35 cellular contexts compared by ENCODE assay signal in genomic region chr16:31501226-31501965, GRCh38. TPM values are rescaled to one million over a fixed set of nuclear protein-coding genes. Genes with fewer than 3 reads are reported as not detected.
"Had no signal": no experiment of that assay in that cellular context is flagged by ENCODE, and none has a peak within 500 bp of the region (broad histone marks: within the 10 kb centered on the region; RNA-seq: fewer than 3 reads in every experiment).

No MANE protein-coding gene starts in this region.

- H3K27ac Mint-ChIP-seq: activated CD4-positive, alpha-beta T cell treated with anti-CD3 and anti-CD28 coated beads for 36 hours; activated CD8-positive, alpha-beta memory T cell treated with anti-CD3 and anti-CD28 coated beads, Interleukin-2, amount 10 ng/mL, durations not matched to agents 7 days and 5 days; activated CD8-positive, alpha-beta T cell treated with anti-CD3 and anti-CD28 coated beads, Interleukin-2, amount 10 ng/mL, durations not matched to agents 7 days and 5 days; activated naive CD4-positive, alpha-beta T cell treated with anti-CD3 and anti-CD28 coated beads, Interleukin-2, amount 50 U/mL, for 24 hours; activated naive CD8-positive, alpha-beta T cell treated with anti-CD3 and anti-CD28 coated beads, Interleukin-2, amount 50 U/mL, for 24 hours; activated T-helper 2 cell treated with anti-CD3 and anti-CD28 coated beads, Interferon-gamma antibody, Interleukin-2, Interleukin-4, amounts not matched to agents 10 μg/mL and 5 μg/mL and 100 μg/mL, durations not matched to agents 14 hours and 24 hours and 36 hours; T-helper 2 cell treated with Interferon-gamma antibody and Interleukin-4, amounts not matched to agents 5 μg/mL and 100 μg/mL, for 36 hours had no signal

- H3K4me1 ChIP-seq: colonic mucosa had no signal

- H3K27me3 Mint-ChIP-seq: activated CD4-positive, alpha-beta T cell treated with anti-CD3 and anti-CD28 coated beads for 36 hours; activated CD8-positive, alpha-beta memory T cell treated with anti-CD3 and anti-CD28 coated beads, Interleukin-2, amount 10 ng/mL, durations not matched to agents 7 days and 5 days; activated naive CD4-positive, alpha-beta T cell treated with anti-CD3 and anti-CD28 coated beads, Interleukin-2, amount 50 U/mL, for 24 hours; activated naive CD8-positive, alpha-beta T cell treated with anti-CD3 and anti-CD28 coated beads, Interleukin-2, amount 50 U/mL, for 24 hours had no signal

- H3K27ac ChIP-seq: body of pancreas, colonic mucosa, epithelial cell of prostate, esophagus squamous epithelium, left ventricle myocardium inferior, pancreas, psoas muscle, spleen, tibial nerve had no signal

- H3K4me3 ChIP-seq: body of pancreas, colonic mucosa, esophagus squamous epithelium, heart right ventricle, left ventricle myocardium inferior, mucosa of descending colon, pancreas, psoas muscle, spleen, tibial nerve had no signal

- H3K36me3 ChIP-seq: colonic mucosa had no signal

- DNase-seq: activated CD4-positive, alpha-beta T cell treated with anti-CD3 and anti-CD28 coated beads for 36 hours; activated CD4-positive, CD25-positive, alpha-beta regulatory T cell; activated CD8-positive, alpha-beta memory T cell treated with anti-CD3 and anti-CD28 coated beads, Interleukin-2, amount 10 ng/mL, durations not matched to agents 7 days and 5 days; activated CD8-positive, alpha-beta T cell treated with anti-CD3 and anti-CD28 coated beads, Interleukin-2, amount 10 ng/mL, durations not matched to agents 7 days and 5 days; activated naive CD8-positive, alpha-beta T cell treated with anti-CD3 and anti-CD28 coated beads, Interleukin-2, amount 50 U/mL, for 24 hours; activated T-cell treated with anti-CD3 and anti-CD28 coated beads, Interleukin-2, amount 50 U/mL, for 48 hours; body of pancreas; cerebellar nuclear complex; colonic mucosa; effector CD8-positive, alpha-beta T cell; esophagus squamous epithelium; foreskin melanocyte; heart right ventricle; left ventricle myocardium inferior; mucosa of descending colon; nucleus accumbens; pancreas; psoas muscle; spleen; stimulated activated naive CD4-positive, alpha-beta T cell; T-helper 1 cell had no signal

- H3K9me3 ChIP-seq: body of pancreas, colonic mucosa, esophagus squamous epithelium, heart right ventricle, left ventricle myocardium inferior, mucosa of descending colon, pancreas, psoas muscle, spleen, tibial nerve had no signal

- FAIRE-seq: endometrium, islet of Langerhans, pancreas had no signal

- H3K27me3 ChIP-seq: body of pancreas, colonic mucosa, esophagus squamous epithelium, heart right ventricle, pancreas, spleen, tibial nerve had no signal

- ATAC-seq: activated CD4-positive, alpha-beta T cell treated with anti-CD3 and anti-CD28 coated beads for 36 hours; activated CD8-positive, alpha-beta memory T cell treated with anti-CD3 and anti-CD28 coated beads, Interleukin-2, amount 10 ng/mL, durations not matched to agents 7 days and 5 days; activated CD8-positive, alpha-beta T cell treated with anti-CD3 and anti-CD28 coated beads, Interleukin-2, amount 10 ng/mL, durations not matched to agents 7 days and 5 days; activated naive CD8-positive, alpha-beta T cell treated with anti-CD3 and anti-CD28 coated beads, Interleukin-2, amount 50 U/mL, for 24 hours; body of pancreas; mucosa of descending colon; pancreas; psoas muscle had no signal

- H3K9me3 Mint-ChIP-seq: activated naive CD4-positive, alpha-beta T cell treated with anti-CD3 and anti-CD28 coated beads, Interleukin-2, amount 50 U/mL, for 24 hours; activated naive CD8-positive, alpha-beta T cell treated with anti-CD3 and anti-CD28 coated beads, Interleukin-2, amount 50 U/mL, for 24 hours; activated T-helper 2 cell treated with anti-CD3 and anti-CD28 coated beads, Interferon-gamma antibody, Interleukin-2, Interleukin-4, amounts not matched to agents 10 μg/mL and 5 μg/mL and 100 μg/mL, durations not matched to agents 14 hours and 24 hours and 36 hours; T-helper 2 cell treated with Interferon-gamma antibody and Interleukin-4, amounts not matched to agents 5 μg/mL and 100 μg/mL, for 36 hours had no signal

- H3K4me3 Mint-ChIP-seq: activated CD4-positive, alpha-beta T cell treated with anti-CD3 and anti-CD28 coated beads for 36 hours; activated CD8-positive, alpha-beta memory T cell treated with anti-CD3 and anti-CD28 coated beads, Interleukin-2, amount 10 ng/mL, durations not matched to agents 7 days and 5 days; activated CD8-positive, alpha-beta T cell treated with anti-CD3 and anti-CD28 coated beads, Interleukin-2, amount 10 ng/mL, durations not matched to agents 7 days and 5 days; activated naive CD4-positive, alpha-beta T cell treated with anti-CD3 and anti-CD28 coated beads, Interleukin-2, amount 50 U/mL, for 24 hours; activated naive CD8-positive, alpha-beta T cell treated with anti-CD3 and anti-CD28 coated beads, Interleukin-2, amount 50 U/mL, for 24 hours; T-helper 2 cell treated with Interferon-gamma antibody and Interleukin-4, amounts not matched to agents 5 μg/mL and 100 μg/mL, for 36 hours had no signal

RNA-seq across cellular contexts. Expression of gene SLC5A2, which starts 18.5 kb away (rescaled TPM):
- total RNA-seq: activated CD8-positive, alpha-beta memory T cell treated with anti-CD3 and anti-CD28 coated beads, Interleukin-2, amount 10 ng/mL, durations not matched to agents 7 days and 5 days; activated T-helper 2 cell treated with anti-CD3 and anti-CD28 coated beads, Interferon-gamma antibody, Interleukin-2, Interleukin-4, amounts not matched to agents 10 μg/mL and 5 μg/mL and 100 μg/mL, durations not matched to agents 14 hours and 24 hours and 36 hours; dermis microvascular lymphatic vessel endothelial cell; esophagus squamous epithelium; glomerular endothelial cell; heart right ventricle; left ventricle myocardium inferior; lung microvascular endothelial cell; mesenteric fat pad; myocyte; psoas muscle; tibial nerve; ureter had no signal
- polyA plus RNA-seq: neural cell had no signal

RNA-seq across cellular contexts. Expression of gene AHSP, which starts 26.3 kb away (rescaled TPM):
- total RNA-seq: activated CD4-positive, alpha-beta T cell treated with anti-CD3 and anti-CD28 coated beads for 36 hours; activated CD8-positive, alpha-beta memory T cell treated with anti-CD3 and anti-CD28 coated beads, Interleukin-2, amount 10 ng/mL, durations not matched to agents 7 days and 5 days; activated CD8-positive, alpha-beta T cell treated with anti-CD3 and anti-CD28 coated beads, Interleukin-2, amount 10 ng/mL, durations not matched to agents 7 days and 5 days; activated T-helper 2 cell treated with anti-CD3 and anti-CD28 coated beads, Interferon-gamma antibody, Interleukin-2, Interleukin-4, amounts not matched to agents 10 μg/mL and 5 μg/mL and 100 μg/mL, durations not matched to agents 14 hours and 24 hours and 36 hours; body of pancreas; colonic mucosa; dermis microvascular lymphatic vessel endothelial cell; esophagus squamous epithelium; glomerular endothelial cell; heart right ventricle; left ventricle myocardium inferior; lung microvascular endothelial cell; mesenteric fat pad; mucosa of descending colon; myocyte; pancreas; tibial nerve; ureter had no signal
- polyA plus RNA-seq: heart right ventricle, neural cell, pancreas, psoas muscle had no signal
